13 cellular contexts compared by ENCODE assay signal in the genomic region with DNA sequence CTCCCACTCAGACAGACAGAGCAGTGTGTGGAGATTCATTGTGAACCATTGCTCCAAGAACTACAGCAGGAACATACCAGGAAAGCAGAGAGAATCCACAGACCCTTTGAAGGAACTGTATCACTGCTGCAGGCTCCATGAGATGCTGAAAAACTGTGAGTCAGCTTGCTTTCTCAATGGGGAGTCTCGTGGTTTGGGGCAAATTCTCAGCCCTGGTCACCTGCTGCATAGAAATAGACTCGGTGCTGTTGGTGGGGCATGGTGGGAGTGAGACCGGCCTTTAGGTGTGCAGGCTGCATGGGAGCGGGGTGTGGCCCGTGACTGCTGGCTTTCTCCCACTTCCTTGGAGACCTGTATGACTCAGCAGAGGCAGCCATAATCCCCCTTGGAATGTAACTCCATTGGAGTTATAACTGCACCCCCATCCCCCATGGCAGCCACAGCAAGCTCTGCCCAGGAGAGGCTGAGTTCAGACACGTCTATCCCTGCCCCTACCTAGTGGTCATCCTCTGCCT. TPM values are rescaled to one million over a fixed set of nuclear protein-coding genes. Genes with fewer than 3 reads are reported as not detected.
A peak's percentile ranks its signal among the peaks of the same experiment; 100 is the strongest.
DNase-seq lines count a peak whose midpoint lies in the region; FAIRE-seq and TF ChIP-seq lines count a peak whose summit lies in the region.
"Had no signal": no experiment of that assay in that cellular context is flagged by ENCODE, and none has a peak within 500 bp of the region (broad histone marks: within the 10 kb centered on the region; RNA-seq: fewer than 3 reads in every experiment).

No MANE protein-coding gene starts in this region.

- TF ChIP-seq EP300 in stomach (IDR thresholded peaks at IDR 0.05) = no peak

- H3K27ac ChIP-seq in RWPE1 (peak overlapping the region; percentile 76), stomach (no peak overlapping the region)
- H3K27ac ChIP-seq: 22Rv1, testis had no signal

- POLR2A ChIA-PET in RWPE1 (lab: Yijun Ruan, JAX; ENCODE audit: low non-redundant PET) = interaction anchor here (0.6 kb wide), 1 partner anchor 35 kb away, joined by 3 read pairs; no protein-coding TSS in a partner anchor

- peaks cover 0 to 5% (median 0%) of the 10 kb centered on the region in 4 donors for H3K9me3 ChIP-seq in stomach
- H3K9me3 ChIP-seq: testis had no signal

- 90 to 97% (median 95%) methylated on average over 6 of the region's 6 CpGs for WGBS in stomach, 5 donors

- no peak for TF ChIP-seq POLR2A in stomach (IDR thresholded peaks at IDR 0.05)

- CTCF ChIA-PET in RWPE1 (lab: Yijun Ruan, JAX) = interaction anchor here (1.1 kb wide), 1 partner anchor 116 kb away, joined by 3 read pairs; no protein-coding TSS in a partner anchor

- peaks cover 0 to 6% (median 3%) of the 10 kb centered on the region in 4 donors for H3K4me1 ChIP-seq in stomach
- H3K4me1 ChIP-seq: testis had no signal

- DNase-seq in DMS53 (lab: John Stamatoyannopoulos, UW) (peak; percentile 1), DMS53 treated with DMSO at 0.1 percent for 48 hours (lab: John Stamatoyannopoulos, UW; ENCODE audit: unreplicated experiment) (no peak), RWPE1 (ENCODE audit: low spot score) (peak; percentile 85), glomerular visceral epithelial cell (ENCODE audit: extremely low spot score) (peak; percentile 98), urothelium cell line (ENCODE audit: low spot score) (peak; percentile 60), AG08395 (ENCODE audit: low spot score) (no peak), stomach (no peak), H7 (no peak)
- DNase-seq: activated naive CD4-positive, alpha-beta T cell treated with Interleukin-2 at 50 U/mL for 16 hours; DMS153; NCI-H2227 treated with DMSO at 0.1 percent for 48 hours; testis had no signal

- H3K36me3 ChIP-seq in stomach (peaks cover 0 to 5% (median 3%) of the 10 kb centered on the region in 4 donors), H7 (replicated peaks; ENCODE audit: control insufficient read depth, insufficient read depth, low read length) (no peaks in the 10 kb centered on the region)

- H3K27me3 ChIP-seq in stomach (no peaks in the 10 kb centered on the region), H7 (ENCODE audit: control insufficient read depth, insufficient read depth, low read length) (no peaks in the 10 kb centered on the region)
- H3K27me3 ChIP-seq: testis had no signal

- no peak for FAIRE-seq in urothelium cell line (lab: Jason Lieb, UNC)

- H3K4me3 ChIP-seq in stomach = no peak overlapping the region
- no peak overlapping the region for H3K4me3 ChIP-seq in H7 (ENCODE audit: insufficient read depth, low read depth, low read length)
- H3K4me3 ChIP-seq: testis had no signal

- no peak for TF ChIP-seq CTCF in RWPE1 (conservative IDR thresholded peaks at IDR 0.05; ENCODE audit: low read depth)
- TF ChIP-seq CTCF in stomach (IDR thresholded peaks at IDR 0.05) = no peak

- intact Hi-C loops in stomach (cut with DNase I; ENCODE audit: low total_unique reads) = no loop called here

RNA-seq across cellular contexts. Expression of a gene that starts 35.6 kb away (rescaled TPM):
- 100 to 1,000 TPM in 1 of 5 donors, 10 to 100 TPM in 4; 50.4 to 121 (median 53.1) TPM for total RNA-seq in stomach
- 10 to 100 TPM; 11.3 to 25.5 (median 15.4) TPM for polyA plus RNA-seq in stomach
- 21.1 and 35.2 TPM in 2 replicates for total RNA-seq in H7 (2014; rRNA removed; shearing (Covaris generic))

Comparison
In these comparisons a context has a peak if more than half of its experiments do, and no peak if none do; other contexts are left out.
1. DNase-seq: peak in DMS53 (single experiment), RWPE1 (single experiment), glomerular visceral epithelial cell (single experiment) and urothelium cell line (single experiment); none in DMS53 treated with DMSO at 0.1 percent for 48 hours (single experiment), AG08395 (single experiment), stomach (single experiment) and H7 (single experiment).